ENCODE assay signal across 8 cellular contexts in the genomic region with DNA sequence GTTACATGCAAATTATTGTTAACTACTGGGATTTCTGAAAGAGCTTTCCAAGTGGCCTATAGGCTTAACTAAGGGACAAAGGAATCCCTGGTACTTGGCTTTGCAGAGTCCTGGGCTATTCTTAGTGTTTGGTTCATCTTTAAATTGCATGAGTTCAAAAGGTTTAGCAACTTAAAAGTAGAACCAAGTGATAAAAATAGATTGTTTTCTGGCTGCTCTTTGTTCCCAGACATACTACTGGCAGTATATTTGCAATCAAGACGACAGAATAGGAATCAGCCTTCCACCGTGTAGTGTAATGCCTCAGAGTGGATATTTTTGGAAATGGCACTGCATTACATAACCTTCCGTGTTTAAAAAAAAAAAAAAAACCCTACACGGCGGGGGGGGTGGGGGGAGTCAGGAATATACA. TPM values are rescaled to one million over a fixed set of nuclear protein-coding genes. Genes with fewer than 3 reads are reported as not detected.
A peak's percentile ranks its signal among the peaks of the same experiment; 100 is the strongest.
DNase-seq lines count a peak whose midpoint lies in the region; ATAC-seq and TF ChIP-seq lines count a peak whose summit lies in the region.

No MANE protein-coding gene starts in this region.

- WGBS in mesenchymal stem cell: 0% methylated on average over 1 of the region's 5 CpGs

- H4K8ac ChIP-seq in mesenchymal stem cell (ENCODE audit: low read length): no peak overlapping the region

- no peak for TF ChIP-seq CTCF in brain (conservative IDR thresholded peaks at IDR 0.05)

- DNase-seq in ELF-1 (ENCODE audit: low read depth, low spot score): peak; percentile 23
- DNase-seq in NAMALWA (ENCODE audit: low spot score): peak; percentile 46
- DNase-seq in mesenchymal stem cell: peak; percentile 67
- no peak for DNase-seq in effector CD4-positive, alpha-beta T cell
- no peak for DNase-seq in effector memory CD8-positive, alpha-beta T cell

- no peak overlapping the region for H3K27ac ChIP-seq in mesenchymal stem cell (ENCODE audit: low read length, poor library complexity, severe bottlenecking)

- no peak overlapping the region for H3K23ac ChIP-seq in mesenchymal stem cell (ENCODE audit: low read length in 2 of 2)

- H2BK5ac ChIP-seq in mesenchymal stem cell (ENCODE audit: low read depth, low read length, poor library complexity, severe bottlenecking): no peak overlapping the region

- no peak overlapping the region for H2BK15ac ChIP-seq in mesenchymal stem cell (ENCODE audit: low read depth, poor library complexity, severe bottlenecking)

- H2BK12ac ChIP-seq in mesenchymal stem cell (ENCODE audit: low read length in 2 of 2): no peak overlapping the region

- peaks cover 41% of the 10 kb centered on the region for H3K36me3 Mint-ChIP-seq in brain
- H3K36me3 Mint-ChIP-seq in effector memory CD8-positive, alpha-beta T cell (ENCODE audit: insufficient read depth): peaks cover 3% of the 10 kb centered on the region

- no peaks in the 10 kb centered on the region for H3K9me3 ChIP-seq in mesenchymal stem cell (ENCODE audit: control insufficient read depth, low read length)

- peaks cover 3% of the 10 kb centered on the region for H3K4me1 ChIP-seq in mesenchymal stem cell (ENCODE audit: control insufficient read depth, insufficient read depth, low read depth, low read length)

- no peaks in the 10 kb centered on the region for H3K27me3 ChIP-seq in mesenchymal stem cell (ENCODE audit: control insufficient read depth in 1 of 2, insufficient read depth in 1 of 2, low read length in 2 of 2)

- no peak overlapping the region for H4K91ac ChIP-seq in mesenchymal stem cell (ENCODE audit: low read length)

- peaks cover 10% of the 10 kb centered on the region for H3K27me3 Mint-ChIP-seq in brain
- peaks cover 26 to 41% of the 10 kb centered on the region in 2 donors for H3K27me3 Mint-ChIP-seq in effector memory CD8-positive, alpha-beta T cell

- peak overlapping the region; percentile 90 for H3K9ac ChIP-seq in mesenchymal stem cell (ENCODE audit: low read length)

- H2AFZ ChIP-seq in mesenchymal stem cell (ENCODE audit: low read depth, low read length): no peak overlapping the region

- no peak overlapping the region for H2AK5ac ChIP-seq in mesenchymal stem cell (ENCODE audit: low read length, severe bottlenecking)

- H3K18ac ChIP-seq in mesenchymal stem cell (ENCODE audit: low read depth in 1 of 2, low read length in 2 of 2): no peak overlapping the region

- H3K27ac Mint-ChIP-seq in brain: peak overlapping the region; percentile 97 to 99 (median 98)
- H3K27ac Mint-ChIP-seq in effector memory CD8-positive, alpha-beta T cell: no peak overlapping the region

- peak overlapping the region in 1 of 2 experiments; percentile 82 for H3K4me3 ChIP-seq in mesenchymal stem cell (ENCODE audit: insufficient read depth in 1 of 2, low read depth in 1 of 2, low read length in 2 of 2)

- H3K4me2 ChIP-seq in mesenchymal stem cell (ENCODE audit: low read length, poor library complexity, severe bottlenecking): peak overlapping the region; percentile 74

- H3K9me3 Mint-ChIP-seq in brain: peaks cover 3 to 9% (median 5%) of the 10 kb centered on the region in 5 experiments
- H3K9me3 Mint-ChIP-seq in effector memory CD8-positive, alpha-beta T cell: no peaks in the 10 kb centered on the region

- H3K4me3 Mint-ChIP-seq in brain: peak overlapping the region; percentile 88 to 96 (median 90)
- H3K4me3 Mint-ChIP-seq in effector memory CD8-positive, alpha-beta T cell: no peak overlapping the region

- H3K14ac ChIP-seq in mesenchymal stem cell (ENCODE audit: low read length in 2 of 2): no peak overlapping the region

- ATAC-seq in HG02973 (IDR thresholded peaks at IDR 0.05; ENCODE audit: unreplicated experiment) (no peak), GM21619 (IDR thresholded peaks at IDR 0.05; ENCODE audit: unreplicated experiment) (no peak)
- ATAC-seq in effector memory CD8-positive, alpha-beta T cell (replicated peaks): no peak

- H3K36me3 ChIP-seq in mesenchymal stem cell (ENCODE audit: control insufficient read depth in 1 of 2, insufficient read depth in 2 of 2, low read depth in 1 of 2, low read length in 2 of 2): peaks cover 0 to 2% of the 10 kb centered on the region in 2 experiments

- H3K4ac ChIP-seq in mesenchymal stem cell (ENCODE audit: low read depth in 1 of 2, low read length in 2 of 2): peak overlapping the region in 1 of 2 experiments; percentile 30

- H3K79me1 ChIP-seq in mesenchymal stem cell (replicated peaks; ENCODE audit: low read length, poor library complexity, severe bottlenecking): peaks cover 1% of the 10 kb centered on the region

- peaks cover 65% of the 10 kb centered on the region for H3K4me1 Mint-ChIP-seq in brain
- peaks cover 4 to 11% of the 10 kb centered on the region in 2 donors for H3K4me1 Mint-ChIP-seq in effector memory CD8-positive, alpha-beta T cell (ENCODE audit: low read depth in 2 of 2)

- no peak overlapping the region for H2BK120ac ChIP-seq in mesenchymal stem cell (ENCODE audit: low read depth, low read length)

RNA-seq across cellular contexts. Expression of gene NREP, which starts 1.0 kb away (rescaled TPM):
- 283 TPM for polyA plus RNA-seq in brain (ENCODE audit: insufficient read depth, low read depth, low replicate concordance)
- polyA plus RNA-seq in mesenchymal stem cell (2013, experiment 1 of 2): 303 TPM
- polyA plus RNA-seq in mesenchymal stem cell (2013, experiment 2 of 2): 305 TPM

Comparison
In these comparisons a context has a peak if more than half of its experiments do, and no peak if none do; other contexts are left out.
1. DNase-seq: peak in ELF-1 (single experiment), NAMALWA (single experiment) and mesenchymal stem cell (single experiment); none in effector CD4-positive, alpha-beta T cell (single experiment) and effector memory CD8-positive, alpha-beta T cell (0 of 3).
2. H3K27ac Mint-ChIP-seq: peak in brain (5 of 5); none in effector memory CD8-positive, alpha-beta T cell (0 of 2).
3. H3K4me3 Mint-ChIP-seq: peak in brain (5 of 5); none in effector memory CD8-positive, alpha-beta T cell (0 of 2).